Comparison of ENCODE assay signal across 1 cellular context in genomic region chr17:51189162-51189561, GRCh38.
A peak's percentile ranks its signal among the peaks of the same experiment; 100 is the strongest.
TF ChIP-seq lines count a peak whose summit lies in the region.

No MANE protein-coding gene starts in this region.

TF ChIP-seq in K562, 482 proteins besides CTCF, POLR2A, EP300 and RAD21 (continued from another document):
- no peak for TF ChIP-seq MXD1 (CRISPR knock-in tag; IDR thresholded peaks at IDR 0.05; ENCODE audit: borderline replicate concordance, poor library complexity, severe bottlenecking)
- TF ChIP-seq RFX5 (IDR thresholded peaks at IDR 0.05; ENCODE audit: low read depth, low read length) = no peak
- no peak for TF ChIP-seq ZNF512 (tag; IDR thresholded peaks at IDR 0.05)
- no peak for TF ChIP-seq STAT6 (CRISPR knock-in tag; IDR thresholded peaks at IDR 0.05)
- TF ChIP-seq ATF3 (IDR thresholded peaks at IDR 0.05) = peak; percentile 41; the same call in 1 of the 2 replicates
- no peak for TF ChIP-seq ATF3 (CRISPR knock-in tag; conservative IDR thresholded peaks at IDR 0.05)
- no peak for TF ChIP-seq CEBPG (CRISPR knock-in tag; IDR thresholded peaks at IDR 0.05)
- peak in 1 of 2 experiments; percentile 34; a peak in 1 of 4 replicates for TF ChIP-seq CEBPG (tag; conservative IDR thresholded peaks at IDR 0.05 in 1 of 2, IDR thresholded peaks at IDR 0.05 in 1 of 2)
- no peak for TF ChIP-seq MAZ (CRISPR knock-in tag; conservative IDR thresholded peaks at IDR 0.05 in 1 of 2, IDR thresholded peaks at IDR 0.05 in 1 of 2)
- TF ChIP-seq CEBPB (tag; IDR thresholded peaks at IDR 0.05) = 0 out of 2 replicates have a peak, but pooled peaks have one; percentile 11
- TF ChIP-seq HES1 (IDR thresholded peaks at IDR 0.05; ENCODE audit: low read depth) = no peak
- no peak for TF ChIP-seq NBN (IDR thresholded peaks at IDR 0.05; ENCODE audit: low read depth)
- TF ChIP-seq ZNF75A (CRISPR knock-in tag; IDR thresholded peaks at IDR 0.05) = no peak
- no peak for TF ChIP-seq USF2 (CRISPR knock-in tag; IDR thresholded peaks at IDR 0.05)
- TF ChIP-seq RNF2 (IDR thresholded peaks at IDR 0.05) = no peak
- peak; percentile 33; the same call in 1 of the 2 replicates for TF ChIP-seq ATF7 (IDR thresholded peaks at IDR 0.05)
